ENCODE assay signal across 17 cellular contexts in genomic region chr3:162302983-162303624, GRCh38.
A peak's percentile ranks its signal among the peaks of the same experiment; 100 is the strongest.
DNase-seq lines count a peak whose midpoint lies in the region; ATAC-seq and TF ChIP-seq lines count a peak whose summit lies in the region.
"Had no signal": no experiment of that assay in that cellular context is flagged by ENCODE, and none has a peak within 500 bp of the region (broad histone marks: within the 10 kb centered on the region; RNA-seq: fewer than 3 reads in every experiment).

No MANE protein-coding gene starts in this region.

- peak; percentile 19; the same call in 1 of the 3 replicates for ATAC-seq in DND-41 (ENCODE audit: insufficient read depth, low read depth)
- peak; percentile 55 for ATAC-seq in HG03432 (IDR thresholded peaks at IDR 0.05; ENCODE audit: unreplicated experiment)
- ATAC-seq: lower lobe of right lung, right cardiac atrium, T-helper 17 cell had no signal

- H3K9me3 Mint-ChIP-seq in CD14-positive monocyte = peaks cover under 1 to 6% (median 3%) of the 10 kb centered on the region in 7 donors
- H3K9me3 Mint-ChIP-seq: type B pancreatic cell had no signal

- CTCF ChIA-PET in A673 (lab: Charles Lee) = no interaction called here

- no peak overlapping the region for H3K9ac ChIP-seq in DND-41 (ENCODE audit: low read depth, low read length)

- no peaks in the 10 kb centered on the region for H3K27me3 ChIP-seq in DND-41 (ENCODE audit: insufficient read depth, low read length, poor library complexity)
- H3K27me3 ChIP-seq in SJCRH30 = no peaks in the 10 kb centered on the region
- no peaks in the 10 kb centered on the region for H3K27me3 ChIP-seq in A673 (replicated peaks; ENCODE audit: insufficient read depth, low read depth, low read length, poor library complexity)

- intact Hi-C loops in CD14-positive monocyte (cut with micrococcal nuclease) = no loop called here
- intact Hi-C loops in A673 (cut with micrococcal nuclease; ENCODE audit: unreplicated experiment) = no loop called here

- H3K27ac ChIP-seq in DND-41 (ENCODE audit: low read length) (no peak overlapping the region; the same call in 1 of the 2 replicates), SJCRH30 (no peak overlapping the region), A673 (ENCODE audit: low read depth, low read length, poor library complexity, severe bottlenecking) (no peak overlapping the region)
- H3K27ac ChIP-seq: lower lobe of right lung had no signal

- no TSS peak for BruUV-seq in A673 (replicated peaks; lab: Mats Ljungman, UMichigan)

- H3K4me3 ChIP-seq in DND-41 (ENCODE audit: low read depth in 1 of 2, low read length in 2 of 2) (no peak overlapping the region), SJCRH30 (no peak overlapping the region), fibroblast of mammary gland (ENCODE audit: control insufficient read depth, low read depth, low read length) (no peak overlapping the region), A673 (ENCODE audit: low read depth, low read length, poor library complexity, severe bottlenecking) (no peak overlapping the region)
- H3K4me3 ChIP-seq: lower lobe of right lung had no signal

- POLR2A ChIA-PET in A673 (lab: Charles Lee; ENCODE audit: low non-redundant PET) = no interaction called here

- H3K79me2 ChIP-seq in DND-41 (ENCODE audit: insufficient read depth, low read length) = no peaks in the 10 kb centered on the region

- H3K36me3 ChIP-seq in DND-41 (ENCODE audit: insufficient read depth, low read length) (no peaks in the 10 kb centered on the region), SJCRH30 (no peaks in the 10 kb centered on the region), A673 (ENCODE audit: insufficient read depth, low read length, poor library complexity, severe bottlenecking) (no peaks in the 10 kb centered on the region)
- H3K36me3 ChIP-seq: lower lobe of right lung had no signal

- no peaks in the 10 kb centered on the region for H3K27me3 Mint-ChIP-seq in CD14-positive monocyte (ENCODE audit: low read depth in 3 of 3)
- H3K27me3 Mint-ChIP-seq: activated B cell treated with CpG ODN at 0.5 μM for 24 hours; activated naive CD8-positive, alpha-beta T cell; CD4-positive, alpha-beta memory T cell; T-helper 17 cell; type B pancreatic cell had no signal

- no peak overlapping the region for H3K27ac Mint-ChIP-seq in CD14-positive monocyte
- H3K27ac Mint-ChIP-seq: activated B cell treated with CpG ODN at 0.5 μM for 24 hours; activated naive CD8-positive, alpha-beta T cell; CD4-positive, alpha-beta memory T cell; T-helper 17 cell; type B pancreatic cell had no signal

- no peaks in the 10 kb centered on the region for H4K20me1 ChIP-seq in DND-41 (ENCODE audit: insufficient read depth, low read length)

- TF ChIP-seq CTCF in DND-41 (IDR thresholded peaks at IDR 0.05; ENCODE audit: borderline replicate concordance, extremely low read depth, low read length, poor library complexity, severe bottlenecking) = no peak
- no peak for TF ChIP-seq CTCF in fibroblast of mammary gland (conservative IDR thresholded peaks at IDR 0.05; ENCODE audit: control insufficient read depth, insufficient read depth, low read depth, low read length)
- TF ChIP-seq CTCF in CD14-positive monocyte (IDR thresholded peaks at IDR 0.05) = no peak
- TF ChIP-seq CTCF in A673 (conservative IDR thresholded peaks at IDR 0.05; ENCODE audit: low read depth, low read length) = no peak

- H3K9me3 ChIP-seq in DND-41 (ENCODE audit: insufficient read depth, low read length, severe bottlenecking) = no peaks in the 10 kb centered on the region
- no peaks in the 10 kb centered on the region for H3K9me3 ChIP-seq in SJCRH30 (replicated peaks)
- no peaks in the 10 kb centered on the region for H3K9me3 ChIP-seq in A673 (ENCODE audit: low read depth, low read length, poor library complexity, severe bottlenecking)
- H3K9me3 ChIP-seq: lower lobe of right lung had no signal

- H2AFZ ChIP-seq in DND-41 (ENCODE audit: low read depth, low read length) = no peak overlapping the region

- no peak overlapping the region for H3K4me2 ChIP-seq in DND-41 (ENCODE audit: insufficient read depth, low read length)

- no peaks in the 10 kb centered on the region for H3K4me1 Mint-ChIP-seq in CD14-positive monocyte
- H3K4me1 Mint-ChIP-seq: activated B cell treated with CpG ODN at 0.5 μM for 24 hours; CD4-positive, alpha-beta memory T cell; T-helper 17 cell had no signal

- no peak overlapping the region for H3K4me3 Mint-ChIP-seq in CD14-positive monocyte
- H3K4me3 Mint-ChIP-seq: activated B cell treated with CpG ODN at 0.5 μM for 24 hours; activated naive CD8-positive, alpha-beta T cell; CD4-positive, alpha-beta memory T cell; T-helper 17 cell; type B pancreatic cell had no signal

- peaks cover 5% of the 10 kb centered on the region for H3K4me1 ChIP-seq in DND-41 (ENCODE audit: insufficient read depth, low read length)
- H3K4me1 ChIP-seq in SJCRH30 = no peaks in the 10 kb centered on the region
- no peaks in the 10 kb centered on the region for H3K4me1 ChIP-seq in A673 (ENCODE audit: insufficient read depth, low read length, poor library complexity, severe bottlenecking)
- H3K4me1 ChIP-seq: lower lobe of right lung had no signal

- H3K36me3 Mint-ChIP-seq in CD14-positive monocyte = no peaks in the 10 kb centered on the region
- H3K36me3 Mint-ChIP-seq: activated naive CD8-positive, alpha-beta T cell; CD4-positive, alpha-beta memory T cell; type B pancreatic cell had no signal

- DNase-seq in DND-41 = no peak
- DNase-seq in SJCRH30 = peak; percentile 16 to 40
- DNase-seq in fibroblast of mammary gland (ENCODE audit: low read depth) = peak; percentile 54
- no peak for DNase-seq in activated CD8-positive, alpha-beta memory T cell treated with anti-CD3 and anti-CD28 coated beads for 24 hours
- no peak for DNase-seq in CD14-positive monocyte (ENCODE audit: low spot score)
- no peak for DNase-seq in A673 (ENCODE audit: low spot score)
- no peak for DNase-seq in activated CD4-positive, alpha-beta T cell treated with anti-CD3 and anti-CD28 coated beads, Interleukin-2, amount 50 U/mL, for 4 hours
- DNase-seq: activated B cell treated with CpG ODN at 0.5 μM for 24 hours; CD4-positive, alpha-beta memory T cell; lower lobe of right lung; NCI-H1694; right cardiac atrium; stimulated activated naive CD4-positive, alpha-beta T cell treated with Interleukin-2 at 50 U/mL for 16 hours; T-helper 17 cell had no signal

Comparison
In these comparisons a context has a peak if more than half of its experiments do, and no peak if none do; other contexts are left out.
1. DNase-seq: peak in SJCRH30 (2 of 2) and fibroblast of mammary gland (single experiment); none in DND-41 (single experiment), activated CD8-positive, alpha-beta memory T cell treated with anti-CD3 and anti-CD28 coated beads for 24 hours (single experiment), CD14-positive monocyte (single experiment), A673 (single experiment) and activated CD4-positive, alpha-beta T cell treated with anti-CD3 and anti-CD28 coated beads, Interleukin-2, amount 50 U/mL, for 4 hours (0 of 2).